Comparison of ENCODE assay signal across 27 cellular contexts in genomic region chr12:60290532-60290931, GRCh38.
"Had no signal": no experiment of that assay in that cellular context is flagged by ENCODE, and none has a peak within 500 bp of the region (broad histone marks: within the 10 kb centered on the region; RNA-seq: fewer than 3 reads in every experiment).

No MANE protein-coding gene starts in this region.

- H3K4me1 Mint-ChIP-seq: immature natural killer cell; naive thymus-derived CD4-positive, alpha-beta T cell; stimulated activated memory B cell treated with anti-CD40 and anti-IgM and Interleukin-4, amounts not matched to agents 10 μg/mL and 1 μg/mL and 100 μg/mL, for 72 hours; stimulated activated naive CD8-positive, alpha-beta T cell treated with anti-CD3 and anti-CD28 coated beads, Interleukin-15, amount 100 ng/mL, for 72 hours had no signal

- H3K4me3 Mint-ChIP-seq: immature natural killer cell; naive thymus-derived CD4-positive, alpha-beta T cell; natural killer cell treated with Interleukin-12 subunit alpha and Interleukin-12 subunit beta and Interleukin-15 and Interleukin-18, amount 100 ng/mL, for 72 hours; stimulated activated memory B cell treated with anti-CD40 and anti-IgM and Interleukin-4, amounts not matched to agents 10 μg/mL and 1 μg/mL and 100 μg/mL, for 72 hours; stimulated activated naive CD8-positive, alpha-beta T cell treated with anti-CD3 and anti-CD28 coated beads, Interleukin-15, amount 100 ng/mL, for 72 hours; type B pancreatic cell had no signal

- H3K9me3 ChIP-seq: lower lobe of right lung, ovary, right atrium auricular region, right lobe of liver, uterus had no signal

- H3K36me3 ChIP-seq: left lung, lower lobe of right lung, ovary, right atrium auricular region, right lobe of liver, tibial nerve, uterus had no signal

- DNase-seq: hypothalamus; immature natural killer cell; kidney; left colon; left lung; lower lobe of right lung; mammary epithelial cell; midbrain; mucosa of descending colon; naive thymus-derived CD4-positive, alpha-beta T cell; ovary; right lobe of liver; stimulated activated CD4-positive, alpha-beta T cell treated with anti-CD3 and anti-CD28 coated beads, Interleukin-1b, Interleukin-23, amount 100 ng/mL, for 48 hours; stimulated activated CD4-positive, alpha-beta T cell treated with anti-CD3 and anti-CD28 coated beads, Interleukin-2, amount 100 ng/mL, for 48 hours; stimulated activated CD4-positive, alpha-beta T cell treated with anti-CD3 and anti-CD28 coated beads, Interleukin-4, amount 100 ng/mL, for 4 hours; stimulated activated CD8-positive, alpha-beta memory T cell treated with anti-CD3 and anti-CD28 coated beads, Interleukin-4, amount 100 ng/mL, for 48 hours; stimulated activated naive CD4-positive, alpha-beta T cell treated with Interleukin-2 at 50 U/mL for 16 hours; stimulated activated naive CD8-positive, alpha-beta T cell treated with anti-CD3 and anti-CD28 coated beads, Interleukin-15, amount 100 ng/mL, for 72 hours; substantia nigra; uterus had no signal

- H3K36me3 Mint-ChIP-seq: stimulated activated memory B cell treated with anti-CD40 and anti-IgM and Interleukin-4, amounts not matched to agents 10 μg/mL and 1 μg/mL and 100 μg/mL, for 72 hours; type B pancreatic cell had no signal

- H3K27ac ChIP-seq: left lung, lower lobe of right lung, ovary, right atrium auricular region, right lobe of liver, tibial nerve, uterus had no signal

- ATAC-seq: left colon; left lung; lower lobe of right lung; mucosa of descending colon; naive thymus-derived CD4-positive, alpha-beta T cell; natural killer cell treated with Interleukin-12 subunit alpha and Interleukin-12 subunit beta and Interleukin-15 and Interleukin-18, amount 100 ng/mL, for 72 hours; right lobe of liver; stimulated activated memory B cell treated with anti-CD40 and anti-IgM and Interleukin-4, amounts not matched to agents 10 μg/mL and 1 μg/mL and 100 μg/mL, for 72 hours; stimulated activated naive CD8-positive, alpha-beta T cell treated with anti-CD3 and anti-CD28 coated beads, Interleukin-15, amount 100 ng/mL, for 72 hours had no signal

- H3K4me2 ChIP-seq: smooth muscle cell had no signal

- H3K27me3 Mint-ChIP-seq: naive thymus-derived CD4-positive, alpha-beta T cell; natural killer cell treated with Interleukin-12 subunit alpha and Interleukin-12 subunit beta and Interleukin-15 and Interleukin-18, amount 100 ng/mL, for 72 hours; progenitor cell of endocrine pancreas; stimulated activated memory B cell treated with anti-CD40 and anti-IgM and Interleukin-4, amounts not matched to agents 10 μg/mL and 1 μg/mL and 100 μg/mL, for 72 hours; stimulated activated naive CD8-positive, alpha-beta T cell treated with anti-CD3 and anti-CD28 coated beads, Interleukin-15, amount 100 ng/mL, for 72 hours; type B pancreatic cell had no signal

- H3K27ac Mint-ChIP-seq: immature natural killer cell; naive thymus-derived CD4-positive, alpha-beta T cell; natural killer cell treated with Interleukin-12 subunit alpha and Interleukin-12 subunit beta and Interleukin-15 and Interleukin-18, amount 100 ng/mL, for 72 hours; progenitor cell of endocrine pancreas; stimulated activated memory B cell treated with anti-CD40 and anti-IgM and Interleukin-4, amounts not matched to agents 10 μg/mL and 1 μg/mL and 100 μg/mL, for 72 hours; stimulated activated naive CD8-positive, alpha-beta T cell treated with anti-CD3 and anti-CD28 coated beads, Interleukin-15, amount 100 ng/mL, for 72 hours; type B pancreatic cell had no signal

- H3K4me3 ChIP-seq: left lung, lower lobe of right lung, mucosa of descending colon, ovary, right atrium auricular region, right lobe of liver, smooth muscle cell, tibial nerve, uterus had no signal

- H3K4me1 ChIP-seq: left lung, lower lobe of right lung, right atrium auricular region, right lobe of liver, tibial nerve, uterus had no signal

- H3K27me3 ChIP-seq: left lung, ovary, right atrium auricular region, right lobe of liver, tibial nerve, uterus had no signal
